ENCODE assay signal across 9 cellular contexts in the genomic region with DNA sequence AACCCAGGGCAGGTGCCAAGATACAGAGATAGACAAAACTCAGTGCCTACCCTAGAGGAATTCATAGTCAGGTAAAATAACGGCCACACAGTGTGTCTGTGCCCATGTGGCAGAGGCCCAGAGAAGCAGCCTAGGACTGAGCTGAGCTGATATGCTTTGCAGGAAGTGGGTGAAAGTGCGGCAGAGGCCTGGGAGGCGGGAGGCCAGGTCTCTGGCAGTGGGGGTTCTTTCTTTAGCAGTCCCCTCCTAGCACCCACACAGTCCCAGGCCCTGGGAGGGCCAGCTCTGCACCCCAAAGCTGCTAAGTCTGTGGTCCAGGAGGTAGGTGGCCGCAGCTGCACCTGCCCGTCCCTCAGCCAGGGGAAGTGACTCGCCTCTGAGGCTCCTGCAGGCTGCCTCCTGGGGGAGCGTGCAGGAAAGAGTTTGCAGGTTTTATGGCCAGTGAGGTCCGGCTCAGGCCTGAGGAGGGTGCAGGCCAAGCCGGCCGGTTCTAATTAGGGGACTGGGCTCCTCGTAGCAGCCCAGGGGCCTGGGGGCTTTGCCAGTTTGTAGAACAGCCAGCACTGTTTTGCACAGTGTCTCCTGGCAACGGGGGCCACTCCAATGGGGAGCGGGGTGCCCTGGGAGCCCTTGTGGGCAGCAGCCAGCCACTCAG.
DNase-seq lines count a peak whose midpoint lies in the region; ATAC-seq and TF ChIP-seq lines count a peak whose summit lies in the region.
"Had no signal": no experiment of that assay in that cellular context is flagged by ENCODE, and none has a peak within 500 bp of the region (broad histone marks: within the 10 kb centered on the region; RNA-seq: fewer than 3 reads in every experiment).

No MANE protein-coding gene starts in this region.

- H3K9me3 Mint-ChIP-seq in osteocyte (ENCODE audit: unreplicated experiment): no peaks in the 10 kb centered on the region

- TF ChIP-seq CTCF in osteocyte (IDR thresholded peaks at IDR 0.05): no peak

- H3K27ac Mint-ChIP-seq in osteocyte (ENCODE audit: unreplicated experiment): peak overlapping the region; percentile 83
- H3K27ac Mint-ChIP-seq: dendritic cell treated with granulocyte-macrophage colony-stimulating factor and Interleukin-4, amounts not matched to agents 40 ng/mL and 50 ng/mL, for 4 days had no signal

- DNase-seq in ELR (ENCODE audit: low read depth) (peak; percentile 32), RPMI7951 (ENCODE audit: low read depth) (peak; percentile 42), dermis blood vessel endothelial cell (peak; percentile 73), osteocyte (ENCODE audit: extremely low spot score, unreplicated experiment) (no peak), germinal center (ENCODE audit: low spot score) (no peak), inferior parietal cortex (ENCODE audit: extremely low spot score) (no peak)

- ATAC-seq in HG03565 (IDR thresholded peaks at IDR 0.05; ENCODE audit: unreplicated experiment) (no peak), HG03159 (IDR thresholded peaks at IDR 0.05; ENCODE audit: unreplicated experiment) (no peak)

- no peak overlapping the region for H3K4me3 Mint-ChIP-seq in osteocyte (ENCODE audit: unreplicated experiment)
- H3K4me3 Mint-ChIP-seq: dendritic cell treated with granulocyte-macrophage colony-stimulating factor and Interleukin-4, amounts not matched to agents 40 ng/mL and 50 ng/mL, for 4 days had no signal

- no peaks in the 10 kb centered on the region for H3K27me3 Mint-ChIP-seq in osteocyte (ENCODE audit: unreplicated experiment)

- no peaks in the 10 kb centered on the region for H3K36me3 Mint-ChIP-seq in osteocyte (ENCODE audit: unreplicated experiment)

- peaks cover 72% of the 10 kb centered on the region for H3K4me1 Mint-ChIP-seq in osteocyte (ENCODE audit: unreplicated experiment)

Comparison
In these comparisons a context has a peak if more than half of its experiments do, and no peak if none do; other contexts are left out.
1. DNase-seq: peak in ELR (single experiment), RPMI7951 (single experiment) and dermis blood vessel endothelial cell (single experiment); none in osteocyte (single experiment), germinal center (single experiment) and inferior parietal cortex (single experiment).